In genomic region chr1:56831874-56832693, GRCh38 we compare ENCODE assay signal across 1 cellular context.
TF ChIP-seq lines count a peak whose summit lies in the region.

No MANE protein-coding gene starts in this region.

TF ChIP-seq in H1, 55 proteins besides CTCF, POLR2A, EP300 and RAD21 (continued from another document):
- no peak for TF ChIP-seq KDM5A (IDR thresholded peaks at IDR 0.05; ENCODE audit: low read length)
- TF ChIP-seq TEAD4 (IDR thresholded peaks at IDR 0.05; ENCODE audit: low read depth, low read length): no peak
- TF ChIP-seq POLR2AphosphoS5 (IDR thresholded peaks at IDR 0.05; ENCODE audit: low read depth, low read length): no peak
- no peak for TF ChIP-seq JUND (IDR thresholded peaks at IDR 0.05; ENCODE audit: low read length)
